ENCODE assay signal across 2 cellular contexts in the genomic region with DNA sequence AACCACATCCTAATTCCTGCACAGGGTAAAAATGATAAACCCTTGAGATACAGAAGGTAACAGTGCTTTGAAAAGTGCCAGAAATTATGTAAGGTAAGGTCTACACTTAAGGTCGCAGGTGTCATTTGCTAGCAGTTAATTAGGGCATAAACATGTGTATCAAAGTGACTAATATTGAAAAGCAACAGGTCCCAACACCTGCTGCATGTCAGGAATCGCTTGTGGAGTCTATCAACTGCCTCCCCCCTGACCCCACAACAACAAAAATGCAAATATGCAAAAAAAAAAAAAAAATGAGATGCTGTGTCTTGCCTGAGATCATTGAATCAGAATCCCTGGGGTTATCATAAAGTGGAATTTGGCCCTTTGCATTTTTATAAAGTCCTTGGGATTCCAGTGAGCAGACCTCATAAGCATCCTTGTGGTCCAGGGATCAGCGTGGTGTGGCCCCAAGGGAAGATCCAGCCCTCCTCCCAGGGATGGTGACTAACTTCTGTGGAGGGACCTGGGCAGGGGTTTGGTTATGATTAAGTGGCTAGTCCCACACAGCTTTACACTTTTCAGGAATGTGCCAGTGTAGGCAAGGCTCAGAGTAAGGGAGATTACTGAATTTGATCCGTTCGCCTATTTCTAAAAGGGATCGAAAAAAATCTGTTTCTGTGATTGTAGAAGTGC.
TF ChIP-seq lines count a peak whose summit lies in the region.

No MANE protein-coding gene starts in this region.

TF ChIP-seq in SK-N-SH treated with all-trans-retinoic acid at 6 μM for 48 hours, 23 proteins besides CTCF, POLR2A, EP300 and RAD21 (continued from another document):
- TF ChIP-seq, protein P1, sequence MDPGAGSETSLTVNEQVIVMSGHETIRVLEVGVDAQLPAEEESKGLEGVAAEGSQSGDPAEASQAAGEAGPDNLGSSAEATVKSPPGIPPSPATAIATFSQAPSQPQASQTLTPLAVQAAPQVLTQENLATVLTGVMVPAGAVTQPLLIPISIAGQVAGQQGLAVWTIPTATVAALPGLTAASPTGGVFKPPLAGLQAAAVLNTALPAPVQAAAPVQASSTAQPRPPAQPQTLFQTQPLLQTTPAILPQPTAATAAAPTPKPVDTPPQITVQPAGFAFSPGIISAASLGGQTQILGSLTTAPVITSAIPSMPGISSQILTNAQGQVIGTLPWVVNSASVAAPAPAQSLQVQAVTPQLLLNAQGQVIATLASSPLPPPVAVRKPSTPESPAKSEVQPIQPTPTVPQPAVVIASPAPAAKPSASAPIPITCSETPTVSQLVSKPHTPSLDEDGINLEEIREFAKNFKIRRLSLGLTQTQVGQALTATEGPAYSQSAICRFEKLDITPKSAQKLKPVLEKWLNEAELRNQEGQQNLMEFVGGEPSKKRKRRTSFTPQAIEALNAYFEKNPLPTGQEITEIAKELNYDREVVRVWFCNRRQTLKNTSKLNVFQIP (CRISPR knock-in tag; IDR thresholded peaks at IDR 0.05; ENCODE audit: borderline replicate concordance, low read depth): no peak
- no peak; the same call in 1 of the 2 replicates for TF ChIP-seq ISL1 (CRISPR knock-in tag; IDR thresholded peaks at IDR 0.05)
- TF ChIP-seq BACH2 (CRISPR knock-in tag; IDR thresholded peaks at IDR 0.05; ENCODE audit: borderline replicate concordance): no peak
- TF ChIP-seq ARNTL (CRISPR knock-in tag; IDR thresholded peaks at IDR 0.05; ENCODE audit: borderline replicate concordance, low read depth): no peak
- TF ChIP-seq PPARA (CRISPR knock-in tag; IDR thresholded peaks at IDR 0.05; ENCODE audit: borderline replicate concordance): no peak
- TF ChIP-seq, protein P2, sequence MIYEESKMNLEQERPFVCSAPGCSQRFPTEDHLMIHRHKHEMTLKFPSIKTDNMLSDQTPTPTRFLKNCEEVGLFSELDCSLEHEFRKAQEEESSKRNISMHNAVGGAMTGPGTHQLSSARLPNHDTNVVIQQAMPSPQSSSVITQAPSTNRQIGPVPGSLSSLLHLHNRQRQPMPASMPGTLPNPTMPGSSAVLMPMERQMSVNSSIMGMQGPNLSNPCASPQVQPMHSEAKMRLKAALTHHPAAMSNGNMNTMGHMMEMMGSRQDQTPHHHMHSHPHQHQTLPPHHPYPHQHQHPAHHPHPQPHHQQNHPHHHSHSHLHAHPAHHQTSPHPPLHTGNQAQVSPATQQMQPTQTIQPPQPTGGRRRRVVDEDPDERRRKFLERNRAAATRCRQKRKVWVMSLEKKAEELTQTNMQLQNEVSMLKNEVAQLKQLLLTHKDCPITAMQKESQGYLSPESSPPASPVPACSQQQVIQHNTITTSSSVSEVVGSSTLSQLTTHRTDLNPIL (CRISPR knock-in tag; IDR thresholded peaks at IDR 0.05; ENCODE audit: low read depth): no peak
- TF ChIP-seq CSDC2 (CRISPR knock-in tag; IDR thresholded peaks at IDR 0.05): no peak
- no peak for TF ChIP-seq ZFP30 (CRISPR knock-in tag; IDR thresholded peaks at IDR 0.05)

TF ChIP-seq in WTC11, 78 proteins besides CTCF, POLR2A, EP300 and RAD21 (continued from another document):
- TF ChIP-seq, protein P3, sequence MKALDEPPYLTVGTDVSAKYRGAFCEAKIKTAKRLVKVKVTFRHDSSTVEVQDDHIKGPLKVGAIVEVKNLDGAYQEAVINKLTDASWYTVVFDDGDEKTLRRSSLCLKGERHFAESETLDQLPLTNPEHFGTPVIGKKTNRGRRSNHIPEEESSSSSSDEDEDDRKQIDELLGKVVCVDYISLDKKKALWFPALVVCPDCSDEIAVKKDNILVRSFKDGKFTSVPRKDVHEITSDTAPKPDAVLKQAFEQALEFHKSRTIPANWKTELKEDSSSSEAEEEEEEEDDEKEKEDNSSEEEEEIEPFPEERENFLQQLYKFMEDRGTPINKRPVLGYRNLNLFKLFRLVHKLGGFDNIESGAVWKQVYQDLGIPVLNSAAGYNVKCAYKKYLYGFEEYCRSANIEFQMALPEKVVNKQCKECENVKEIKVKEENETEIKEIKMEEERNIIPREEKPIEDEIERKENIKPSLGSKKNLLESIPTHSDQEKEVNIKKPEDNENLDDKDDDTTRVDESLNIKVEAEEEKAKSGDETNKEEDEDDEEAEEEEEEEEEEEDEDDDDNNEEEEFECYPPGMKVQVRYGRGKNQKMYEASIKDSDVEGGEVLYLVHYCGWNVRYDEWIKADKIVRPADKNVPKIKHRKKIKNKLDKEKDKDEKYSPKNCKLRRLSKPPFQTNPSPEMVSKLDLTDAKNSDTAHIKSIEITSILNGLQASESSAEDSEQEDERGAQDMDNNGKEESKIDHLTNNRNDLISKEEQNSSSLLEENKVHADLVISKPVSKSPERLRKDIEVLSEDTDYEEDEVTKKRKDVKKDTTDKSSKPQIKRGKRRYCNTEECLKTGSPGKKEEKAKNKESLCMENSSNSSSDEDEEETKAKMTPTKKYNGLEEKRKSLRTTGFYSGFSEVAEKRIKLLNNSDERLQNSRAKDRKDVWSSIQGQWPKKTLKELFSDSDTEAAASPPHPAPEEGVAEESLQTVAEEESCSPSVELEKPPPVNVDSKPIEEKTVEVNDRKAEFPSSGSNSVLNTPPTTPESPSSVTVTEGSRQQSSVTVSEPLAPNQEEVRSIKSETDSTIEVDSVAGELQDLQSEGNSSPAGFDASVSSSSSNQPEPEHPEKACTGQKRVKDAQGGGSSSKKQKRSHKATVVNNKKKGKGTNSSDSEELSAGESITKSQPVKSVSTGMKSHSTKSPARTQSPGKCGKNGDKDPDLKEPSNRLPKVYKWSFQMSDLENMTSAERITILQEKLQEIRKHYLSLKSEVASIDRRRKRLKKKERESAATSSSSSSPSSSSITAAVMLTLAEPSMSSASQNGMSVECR (CRISPR knock-in tag; IDR thresholded peaks at IDR 0.05; ENCODE audit: borderline replicate concordance): no peak
- TF ChIP-seq NR1H2 (CRISPR knock-in tag; IDR thresholded peaks at IDR 0.05) (no peak), IRF2 (CRISPR knock-in tag; IDR thresholded peaks at IDR 0.05; ENCODE audit: borderline replicate concordance, low read depth) (no peak), ZNF263 (CRISPR knock-in tag; IDR thresholded peaks at IDR 0.05; ENCODE audit: low read depth) (no peak), ETV6 (CRISPR knock-in tag; IDR thresholded peaks at IDR 0.05) (no peak), NFYB (CRISPR knock-in tag; conservative IDR thresholded peaks at IDR 0.05; ENCODE audit: low read depth) (no peak), SP1 (CRISPR knock-in tag; conservative IDR thresholded peaks at IDR 0.05) (no peak), GTF2I (CRISPR knock-in tag; conservative IDR thresholded peaks at IDR 0.05) (no peak)
- TF ChIP-seq, protein P4, sequence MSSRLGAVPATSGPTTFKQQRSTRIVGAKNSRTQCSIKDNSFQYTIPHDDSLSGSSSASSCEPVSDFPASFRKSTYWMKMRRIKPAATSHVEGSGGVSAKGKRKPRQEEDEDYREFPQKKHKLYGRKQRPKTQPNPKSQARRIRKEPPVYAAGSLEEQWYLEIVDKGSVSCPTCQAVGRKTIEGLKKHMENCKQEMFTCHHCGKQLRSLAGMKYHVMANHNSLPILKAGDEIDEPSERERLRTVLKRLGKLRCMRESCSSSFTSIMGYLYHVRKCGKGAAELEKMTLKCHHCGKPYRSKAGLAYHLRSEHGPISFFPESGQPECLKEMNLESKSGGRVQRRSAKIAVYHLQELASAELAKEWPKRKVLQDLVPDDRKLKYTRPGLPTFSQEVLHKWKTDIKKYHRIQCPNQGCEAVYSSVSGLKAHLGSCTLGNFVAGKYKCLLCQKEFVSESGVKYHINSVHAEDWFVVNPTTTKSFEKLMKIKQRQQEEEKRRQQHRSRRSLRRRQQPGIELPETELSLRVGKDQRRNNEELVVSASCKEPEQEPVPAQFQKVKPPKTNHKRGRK (CRISPR knock-in tag; IDR thresholded peaks at IDR 0.05; ENCODE audit: borderline replicate concordance): no peak
- TF ChIP-seq, protein P5, sequence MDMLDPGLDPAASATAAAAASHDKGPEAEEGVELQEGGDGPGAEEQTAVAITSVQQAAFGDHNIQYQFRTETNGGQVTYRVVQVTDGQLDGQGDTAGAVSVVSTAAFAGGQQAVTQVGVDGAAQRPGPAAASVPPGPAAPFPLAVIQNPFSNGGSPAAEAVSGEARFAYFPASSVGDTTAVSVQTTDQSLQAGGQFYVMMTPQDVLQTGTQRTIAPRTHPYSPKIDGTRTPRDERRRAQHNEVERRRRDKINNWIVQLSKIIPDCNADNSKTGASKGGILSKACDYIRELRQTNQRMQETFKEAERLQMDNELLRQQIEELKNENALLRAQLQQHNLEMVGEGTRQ (CRISPR knock-in tag; IDR thresholded peaks at IDR 0.05): no peak
